Comparison of ENCODE assay signal across 29 cellular contexts in the genomic region with DNA sequence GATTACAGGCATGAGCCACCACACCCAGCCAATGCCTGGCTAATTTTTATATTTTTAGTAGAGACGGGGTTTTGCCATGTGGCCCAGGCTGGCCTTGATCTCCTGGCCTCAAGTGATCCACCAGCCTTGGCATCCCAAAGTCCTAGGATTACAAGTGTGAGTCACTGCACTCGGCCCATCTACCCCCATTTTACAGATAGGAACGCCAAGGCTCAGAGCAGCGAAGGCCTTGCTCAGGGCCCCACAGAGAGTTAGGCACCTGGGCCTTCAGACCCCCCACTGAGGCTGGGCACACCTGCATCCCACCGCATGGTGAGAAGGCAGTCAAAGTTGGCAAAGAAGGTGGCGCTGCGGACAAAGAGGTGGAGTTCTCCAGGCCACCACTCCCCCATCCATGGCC.
"Had no signal": no experiment of that assay in that cellular context is flagged by ENCODE, and none has a peak within 500 bp of the region (broad histone marks: within the 10 kb centered on the region; RNA-seq: fewer than 3 reads in every experiment).

No MANE protein-coding gene starts in this region.

- H3K4me1 ChIP-seq: testis, uterus had no signal

- ATAC-seq: naive thymus-derived CD8-positive, alpha-beta T cell; natural killer cell treated with Interleukin-12 subunit alpha and Interleukin-12 subunit beta and Interleukin-15 and Interleukin-18, amount 100 ng/mL, for 72 hours; pancreas; psoas muscle; right cardiac atrium; sciatic nerve; stimulated activated memory B cell treated with anti-CD40 and anti-IgM and Interleukin-4, amounts not matched to agents 10 μg/mL and 1 μg/mL and 100 μg/mL, for 72 hours; stimulated activated naive CD8-positive, alpha-beta T cell treated with anti-CD3 and anti-CD28 coated beads, Interleukin-15, amount 100 ng/mL, for 72 hours; stimulated activated naive CD8-positive, alpha-beta T cell treated with anti-CD3 and anti-CD28 coated beads, Interleukin-15, Interleukin-2, amounts not matched to agents 100 U/mL and 50 U/mL, for 24 hours; upper lobe of right lung had no signal

- H3K36me3 ChIP-seq: pancreas, spleen, suprapubic skin, tibial artery, transverse colon, upper lobe of right lung, uterus had no signal

- H3K27ac ChIP-seq: pancreas, psoas muscle, skin epidermis, spleen, suprapubic skin, testis, tibial artery, transverse colon, upper lobe of right lung, uterus had no signal

- H3K9me3 ChIP-seq: pancreas, psoas muscle, spleen, suprapubic skin, testis, tibial artery, transverse colon, upper lobe of right lung, uterus had no signal

- H3K4me2 ChIP-seq: smooth muscle cell had no signal

- FAIRE-seq: pancreas had no signal

- DNase-seq: naive B cell; naive thymus-derived CD8-positive, alpha-beta T cell; nephron progenitor cell; occipital lobe; pancreas; posterior cingulate gyrus; psoas muscle; right cardiac atrium; spleen; stimulated activated CD4-positive, alpha-beta T cell treated with anti-CD3 and anti-CD28 coated beads, Interleukin-12 subunit alpha, Interleukin-12 subunit beta, amount 100 ng/mL, for 4 hours; stimulated activated CD4-positive, alpha-beta T cell treated with anti-CD3 and anti-CD28 coated beads, Interleukin-1b, Interleukin-23, amount 100 ng/mL, for 48 hours; stimulated activated CD4-positive, alpha-beta T cell treated with anti-CD3 and anti-CD28 coated beads, Interleukin-4, amount 100 ng/mL, for 1 hour; stimulated activated CD4-positive, alpha-beta T cell treated with anti-CD3 and anti-CD28 coated beads, Interleukin-4, amount 100 ng/mL, for 4 hours; stimulated activated CD8-positive, alpha-beta memory T cell treated with anti-CD3 and anti-CD28 coated beads, Interleukin-4, amount 100 ng/mL, for 48 hours; stimulated activated naive CD4-positive, alpha-beta T cell; stimulated activated naive CD8-positive, alpha-beta T cell treated with anti-CD3 and anti-CD28 coated beads, Interleukin-15, amount 100 ng/mL, for 72 hours; stimulated activated naive CD8-positive, alpha-beta T cell treated with anti-CD3 and anti-CD28 coated beads, Interleukin-15, Interleukin-2, amounts not matched to agents 100 U/mL and 50 U/mL, for 24 hours; substantia nigra; testis; tibial artery; transverse colon; upper lobe of right lung; uterus had no signal

- H3K4me3 ChIP-seq: pancreas, psoas muscle, skin epidermis, smooth muscle cell, spleen, suprapubic skin, testis, tibial artery, transverse colon, upper lobe of right lung, uterus had no signal

- H3K27me3 ChIP-seq: pancreas, testis, upper lobe of right lung, uterus had no signal
